1 cellular context compared by ENCODE assay signal in the genomic region with DNA sequence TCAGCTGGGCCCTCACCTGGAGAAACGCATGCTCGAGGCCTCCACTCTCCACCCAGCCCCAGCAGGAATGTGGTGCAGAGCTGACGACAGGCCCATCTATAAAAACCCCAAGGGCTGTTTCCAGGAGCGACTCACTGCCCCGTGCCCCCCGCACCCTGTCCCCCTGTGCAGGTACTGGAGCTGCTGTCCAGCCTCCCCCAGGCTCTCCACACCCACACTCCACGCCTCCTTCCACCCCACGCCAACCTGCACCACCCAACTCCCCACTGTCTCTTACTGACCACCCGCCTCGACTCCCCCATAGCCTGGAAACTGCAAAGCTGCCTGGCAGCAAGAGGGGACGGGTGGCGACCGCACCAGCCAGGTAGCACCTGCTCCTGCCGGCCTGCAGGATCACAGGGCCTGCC.
TF ChIP-seq lines count a peak whose summit lies in the region.

No MANE protein-coding gene starts in this region.

TF ChIP-seq in HepG2, 621 proteins besides CTCF, POLR2A, EP300 and RAD21:
- TF ChIP-seq ZHX2 (IDR thresholded peaks at IDR 0.05; ENCODE audit: low read depth) (no peak), ZHX2 (CRISPR knock-in tag; IDR thresholded peaks at IDR 0.05; ENCODE audit: borderline replicate concordance) (no peak), PPARG (CRISPR knock-in tag; conservative IDR thresholded peaks at IDR 0.05) (no peak), MEF2D (CRISPR knock-in tag; IDR thresholded peaks at IDR 0.05) (no peak), E2F2 (CRISPR knock-in tag; IDR thresholded peaks at IDR 0.05; ENCODE audit: borderline replicate concordance) (no peak), ZNF224 (CRISPR knock-in tag; IDR thresholded peaks at IDR 0.05) (no peak), ZNF329 (CRISPR knock-in tag; IDR thresholded peaks at IDR 0.05; ENCODE audit: low read depth) (no peak), SMYD3 (CRISPR knock-in tag; IDR thresholded peaks at IDR 0.05) (no peak), ZBTB1 (CRISPR knock-in tag; IDR thresholded peaks at IDR 0.05; ENCODE audit: borderline replicate concordance) (no peak), FIP1L1 (IDR thresholded peaks at IDR 0.05; ENCODE audit: borderline replicate concordance, insufficient read depth, low read depth, low read length) (no peak), ZNF605 (CRISPR knock-in tag; IDR thresholded peaks at IDR 0.05) (no peak), ZNF761 (CRISPR knock-in tag; conservative IDR thresholded peaks at IDR 0.05) (no peak)
